ENCODE assay signal across 4 cellular contexts in genomic region chr10:47188156-47188555, GRCh38.
"Had no signal": no experiment of that assay in that cellular context is flagged by ENCODE, and none has a peak within 500 bp of the region (broad histone marks: within the 10 kb centered on the region; RNA-seq: fewer than 3 reads in every experiment).

No MANE protein-coding gene starts in this region.

- H3K4me1 Mint-ChIP-seq: GM23338 had no signal

- H3K27ac Mint-ChIP-seq: GM23338, H9 had no signal

- ATAC-seq: GM23338 had no signal

- H3K4me3 ChIP-seq: GM23338 had no signal

- H3K4me3 Mint-ChIP-seq: GM23338, H9 had no signal

- DNase-seq: H9, HCEC 1CT, IMR-90 had no signal
